8 cellular contexts compared by ENCODE assay signal in genomic region chr19:480016-480855, GRCh38. TPM values are rescaled to one million over a fixed set of nuclear protein-coding genes. Genes with fewer than 3 reads are reported as not detected.
A peak's percentile ranks its signal among the peaks of the same experiment; 100 is the strongest.
DNase-seq lines count a peak whose midpoint lies in the region; ATAC-seq, FAIRE-seq and TF ChIP-seq lines count a peak whose summit lies in the region.

No MANE protein-coding gene starts in this region.

- H3K27ac Mint-ChIP-seq in immature natural killer cell, result peak overlapping the region; percentile 37 to 91 (median 73)

- H3K27me3 ChIP-seq in brain microvascular endothelial cell (replicated peaks) (no peaks in the 10 kb centered on the region), small intestine (ENCODE audit: control insufficient read depth in 2 of 2, insufficient read depth in 2 of 2, low read length in 2 of 2) (peaks cover 0 to 7% of the 10 kb centered on the region in 2 donors)

- DNase-seq in NCI-H510A treated with DMSO at 0.1 percent for 48 hours (lab: John Stamatoyannopoulos, UW) (peak; percentile 6), NCI-H510A (lab: John Stamatoyannopoulos, UW) (no peak), brain microvascular endothelial cell (peak; percentile 58), immature natural killer cell (peak; percentile 25 to 37 (median 28)), small intestine (peak; percentile 82), EL (no peak)

- H3K36me3 ChIP-seq in brain microvascular endothelial cell (replicated peaks) (no peaks in the 10 kb centered on the region), small intestine (ENCODE audit: control insufficient read depth in 2 of 2, insufficient read depth in 2 of 2, low read length in 2 of 2) (no peaks in the 10 kb centered on the region)

- in situ Hi-C loops in brain microvascular endothelial cell (cut with HindIII; ENCODE audit: low pct_ligation_motif_present, low sequenced_read_pairs), result no loop called here

- H3K36me3 Mint-ChIP-seq in immature natural killer cell, result no peaks in the 10 kb centered on the region

- peak overlapping the region; percentile 38 for H3K4me3 ChIP-seq in brain microvascular endothelial cell (ENCODE audit: low read depth, low read length)
- no peak overlapping the region for H3K4me3 ChIP-seq in small intestine (ENCODE audit: low read depth in 1 of 2, low read length in 2 of 2)

- H3K4me1 Mint-ChIP-seq in immature natural killer cell, result peaks cover 8 to 13% of the 10 kb centered on the region in 2 donors

- no peaks in the 10 kb centered on the region for H3K9me3 ChIP-seq in small intestine (ENCODE audit: control insufficient read depth, low read depth)

- 23 to 33% (median 32%) methylated on average over 36 of the region's 36 CpGs for WGBS in small intestine, 3 donors

- H3K4me1 ChIP-seq in small intestine (ENCODE audit: control insufficient read depth in 2 of 2, insufficient read depth in 1 of 2, low read depth in 1 of 2, low read length in 1 of 2), result no peaks in the 10 kb centered on the region

- no peak for FAIRE-seq in small intestine (lab: Jason Lieb, UNC)

- H3K9me3 Mint-ChIP-seq in immature natural killer cell, result peaks cover 0 to 6% (median 4%) of the 10 kb centered on the region in 6 donors

- TF ChIP-seq CTCF in brain microvascular endothelial cell (IDR thresholded peaks at IDR 0.05; ENCODE audit: low read depth, low read length, missing control alignments), result peak; percentile 73

- peak overlapping the region in 4 of 5 donors; percentile 30 to 59 (median 45) for H3K4me3 Mint-ChIP-seq in immature natural killer cell

- H3K27me3 Mint-ChIP-seq in immature natural killer cell (ENCODE audit: low read depth in 3 of 3), result peaks cover 20 to 27% (median 21%) of the 10 kb centered on the region in 3 donors

- peak; percentile 47; the same call in 1 of the 3 replicates for ATAC-seq in SK-N-SH treated with all-trans-retinoic acid at 6 μM for 48 hours
- ATAC-seq in HG03571 (IDR thresholded peaks at IDR 0.05; ENCODE audit: unreplicated experiment), result no peak

- H3K27ac ChIP-seq in brain microvascular endothelial cell (no peak overlapping the region), small intestine (ENCODE audit: low read depth in 1 of 2, low read length in 1 of 2) (no peak overlapping the region)

TF ChIP-seq in SK-N-SH treated with all-trans-retinoic acid at 6 μM for 48 hours, 23 proteins besides CTCF, POLR2A, EP300 and RAD21:
- TF ChIP-seq CSDC2 (CRISPR knock-in tag; IDR thresholded peaks at IDR 0.05) (no peak), ESRRG (CRISPR knock-in tag; IDR thresholded peaks at IDR 0.05) (no peak), ZNF8 (CRISPR knock-in tag; IDR thresholded peaks at IDR 0.05) (no peak), SNAI2 (CRISPR knock-in tag; IDR thresholded peaks at IDR 0.05) (no peak), ZC3H10 (CRISPR knock-in tag; IDR thresholded peaks at IDR 0.05) (no peak), PPARA (CRISPR knock-in tag; IDR thresholded peaks at IDR 0.05; ENCODE audit: borderline replicate concordance) (no peak), OSR1 (CRISPR knock-in tag; IDR thresholded peaks at IDR 0.05) (no peak), ZNF70 (CRISPR knock-in tag; IDR thresholded peaks at IDR 0.05) (no peak), GLIS3 (CRISPR knock-in tag; IDR thresholded peaks at IDR 0.05) (no peak), TOX (CRISPR knock-in tag; IDR thresholded peaks at IDR 0.05; ENCODE audit: borderline replicate concordance) (no peak), BACH2 (CRISPR knock-in tag; IDR thresholded peaks at IDR 0.05; ENCODE audit: borderline replicate concordance) (no peak), CREB5 (CRISPR knock-in tag; IDR thresholded peaks at IDR 0.05; ENCODE audit: low read depth) (no peak), POU6F1 (CRISPR knock-in tag; IDR thresholded peaks at IDR 0.05; ENCODE audit: borderline replicate concordance, low read depth) (no peak), ARNTL (CRISPR knock-in tag; IDR thresholded peaks at IDR 0.05; ENCODE audit: borderline replicate concordance, low read depth) (no peak)
- TF ChIP-seq, protein P1, sequence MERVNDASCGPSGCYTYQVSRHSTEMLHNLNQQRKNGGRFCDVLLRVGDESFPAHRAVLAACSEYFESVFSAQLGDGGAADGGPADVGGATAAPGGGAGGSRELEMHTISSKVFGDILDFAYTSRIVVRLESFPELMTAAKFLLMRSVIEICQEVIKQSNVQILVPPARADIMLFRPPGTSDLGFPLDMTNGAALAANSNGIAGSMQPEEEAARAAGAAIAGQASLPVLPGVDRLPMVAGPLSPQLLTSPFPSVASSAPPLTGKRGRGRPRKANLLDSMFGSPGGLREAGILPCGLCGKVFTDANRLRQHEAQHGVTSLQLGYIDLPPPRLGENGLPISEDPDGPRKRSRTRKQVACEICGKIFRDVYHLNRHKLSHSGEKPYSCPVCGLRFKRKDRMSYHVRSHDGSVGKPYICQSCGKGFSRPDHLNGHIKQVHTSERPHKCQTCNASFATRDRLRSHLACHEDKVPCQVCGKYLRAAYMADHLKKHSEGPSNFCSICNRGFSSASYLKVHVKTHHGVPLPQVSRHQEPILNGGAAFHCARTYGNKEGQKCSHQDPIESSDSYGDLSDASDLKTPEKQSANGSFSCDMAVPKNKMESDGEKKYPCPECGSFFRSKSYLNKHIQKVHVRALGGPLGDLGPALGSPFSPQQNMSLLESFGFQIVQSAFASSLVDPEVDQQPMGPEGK (CRISPR knock-in tag; IDR thresholded peaks at IDR 0.05; ENCODE audit: borderline replicate concordance), result no peak

RNA-seq across cellular contexts. Expression of gene MADCAM1, which starts 16.1 kb away (rescaled TPM):
- polyA plus RNA-seq in immature natural killer cell, result under 1 TPM in 1 of 3 donors, not detected in 2; 0.30 TPM
- polyA plus RNA-seq in small intestine, result 1 to 10 TPM in 2 of 3 donors, not detected in 1; 1.1 to 6.4 TPM

RNA-seq across cellular contexts. Expression of gene SHC2, which starts 19.4 kb away (rescaled TPM):
- not detected for polyA plus RNA-seq in immature natural killer cell
- 10 to 100 TPM in 2 of 3 donors, 1 to 10 TPM in 1; 7.6 to 18.9 (median 10.5) TPM for polyA plus RNA-seq in small intestine

RNA-seq across cellular contexts. Expression of gene TPGS1, which starts 27.1 kb away (rescaled TPM):
- polyA plus RNA-seq in immature natural killer cell (10 to 100 TPM; 28.8 to 63.6 (median 37.0) TPM), small intestine (10 to 100 TPM; 23.0 to 38.4 (median 27.3) TPM)

RNA-seq across cellular contexts. Expression of gene CDC34, which starts 51.3 kb away (rescaled TPM):
- 10 to 100 TPM; 40.6 to 57.7 (median 48.5) TPM for polyA plus RNA-seq in immature natural killer cell
- 100 to 1,000 TPM in 2 of 3 donors, 10 to 100 TPM in 1; 58.2 to 113 (median 102) TPM for polyA plus RNA-seq in small intestine

Comparison
In these comparisons a context has a peak if more than half of its experiments do, and no peak if none do; other contexts are left out.
1. DNase-seq: peak in NCI-H510A treated with DMSO at 0.1 percent for 48 hours (single experiment), brain microvascular endothelial cell (single experiment), immature natural killer cell (3 of 3) and small intestine (single experiment); none in NCI-H510A (single experiment) and EL (single experiment).
2. RNA of gene SHC2, which starts 19.4 kb away (polyA plus RNA-seq): 7.6 to 18.9 TPM in small intestine; not detected in immature natural killer cell; every median in the first group is over 4 times any median in the second.